Comparison of ENCODE assay signal across 11 cellular contexts in the genomic region with DNA sequence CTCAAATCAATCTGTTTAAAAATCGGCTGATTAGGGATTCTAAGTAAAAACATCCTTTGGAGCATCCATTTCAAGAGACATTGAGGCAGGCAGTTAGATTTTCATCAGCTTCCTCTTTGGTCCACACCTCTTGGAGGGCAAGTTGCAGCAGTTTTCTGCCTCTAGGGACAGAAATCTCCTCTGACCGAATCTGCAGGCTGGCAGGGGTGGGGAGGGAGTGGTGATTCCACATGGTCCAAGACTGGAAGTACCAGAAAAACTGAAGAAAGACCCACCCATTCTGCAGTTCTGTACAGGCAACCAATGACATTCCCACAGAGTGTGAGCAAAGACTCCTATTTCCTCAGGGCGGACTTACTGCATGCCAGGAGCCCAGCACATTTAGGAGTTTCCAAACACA. TPM values are rescaled to one million over a fixed set of nuclear protein-coding genes. Genes with fewer than 3 reads are reported as not detected.
DNase-seq lines count a peak whose midpoint lies in the region; ATAC-seq, FAIRE-seq and TF ChIP-seq lines count a peak whose summit lies in the region.
"Had no signal": no experiment of that assay in that cellular context is flagged by ENCODE, and none has a peak within 500 bp of the region (broad histone marks: within the 10 kb centered on the region; RNA-seq: fewer than 3 reads in every experiment).

No MANE protein-coding gene starts in this region.

- peak; percentile 52; the same call in 2 of the 3 replicates for ATAC-seq in HepG2
- no peak for ATAC-seq in right lobe of liver
- ATAC-seq in K562: peak; percentile 43; the same call in 2 of the 3 replicates
- no peak for ATAC-seq in HG02610 (IDR thresholded peaks at IDR 0.05; ENCODE audit: unreplicated experiment)

- H3K4me2 ChIP-seq in HepG2 (ENCODE audit: low read depth, low read length) (no peak overlapping the region), K562 (ENCODE audit: insufficient read depth, low read length) (no peak overlapping the region), MM.1S (ENCODE audit: low read depth, low read length) (no peak overlapping the region)

- 5% methylated on average over 3 of the region's 3 CpGs for WGBS in HepG2 (ENCODE audit: low lambda C conversion rate)
- whole genome bisulfite sequencing in right lobe of liver (ENCODE audit: insufficient coverage, low coverage, low lambda C conversion rate, missing lambda C conversion rate): 42% methylated on average over 3 of the region's 3 CpGs
- 10% methylated on average over 3 of the region's 3 CpGs for WGBS in K562 (ENCODE audit: insufficient coverage, low coverage, missing lambda C conversion rate)

- H3K4me3 ChIP-seq in HepG2 (replicated peaks in 1 of 3; ENCODE audit: insufficient read depth in 1 of 3, low read depth in 2 of 3, low read length in 3 of 3) (no peak overlapping the region), right lobe of liver (no peak overlapping the region), K562 (no peak overlapping the region), MM.1S (ENCODE audit: low read length) (no peak overlapping the region)
- H3K4me3 ChIP-seq: esophagus squamous epithelium had no signal

- TF ChIP-seq POLR2A in HepG2 (IDR thresholded peaks at IDR 0.05; ENCODE audit: insufficient read depth in 1 of 2, low read depth in 2 of 2, low read length in 2 of 2) (no peak), right lobe of liver (IDR thresholded peaks at IDR 0.05) (no peak), K562 (conservative IDR thresholded peaks at IDR 0.05) (no peak), H54 (IDR thresholded peaks at IDR 0.05; ENCODE audit: low read depth, low read length) (no peak)

- in situ Hi-C loops in HepG2 (cut with HindIII; ENCODE audit: extremely low pct_ligation_motif_present, low pct_unique_long_range_greater_than_20kb) (no loop called here), K562 (cut with MboI) (no loop called here)

- no peaks in the 10 kb centered on the region for H4K20me1 ChIP-seq in HepG2 (ENCODE audit: insufficient read depth, low read length)
- H4K20me1 ChIP-seq in K562 (replicated peaks; ENCODE audit: control insufficient read depth, insufficient read depth, low read length): no peaks in the 10 kb centered on the region
- no peaks in the 10 kb centered on the region for H4K20me1 ChIP-seq in MM.1S (ENCODE audit: insufficient read depth, low read length)

- intact Hi-C loops in HepG2 (cut with micrococcal nuclease; ENCODE audit: unreplicated experiment) (no loop called here), right lobe of liver (cut with DNase I) (no loop called here), K562 (cut with micrococcal nuclease) (no loop called here)

- H3K79me2 ChIP-seq in HepG2 (ENCODE audit: insufficient read depth, low read length): no peaks in the 10 kb centered on the region
- no peaks in the 10 kb centered on the region for H3K79me2 ChIP-seq in K562 (ENCODE audit: control insufficient read depth, insufficient read depth, low read length)
- no peaks in the 10 kb centered on the region for H3K79me2 ChIP-seq in MM.1S (ENCODE audit: low read length)

- POLR2A ChIA-PET in HepG2 (lab: Yijun Ruan, JAX) (no interaction called here), K562 (lab: Yijun Ruan, JAX) (no interaction called here)

- no peak for FAIRE-seq in HepG2 (lab: Jason Lieb, UNC)
- FAIRE-seq in K562 (lab: Jason Lieb, UNC): no peak
- FAIRE-seq in H54 (lab: Jason Lieb, UNC): no peak

- H2AFZ ChIP-seq in HepG2 (ENCODE audit: low read length) (no peak overlapping the region), K562 (ENCODE audit: low read depth, low read length) (no peak overlapping the region), MM.1S (ENCODE audit: low read length) (no peak overlapping the region)

- H3K9ac ChIP-seq in HepG2 (ENCODE audit: insufficient read depth, low read depth, low read length) (no peak overlapping the region), K562 (ENCODE audit: insufficient read depth in 1 of 2, low read depth in 2 of 2, low read length in 2 of 2) (no peak overlapping the region), MM.1S (ENCODE audit: low read length) (no peak overlapping the region)

- TF ChIP-seq EP300 in HepG2 (IDR thresholded peaks at IDR 0.05; ENCODE audit: low read depth in 2 of 2, low read length in 2 of 2) (no peak), HepG2 (CRISPR knock-in tag; IDR thresholded peaks at IDR 0.05; ENCODE audit: borderline replicate concordance) (no peak), K562 (IDR thresholded peaks at IDR 0.05; ENCODE audit: low read length) (no peak)

- H3K9me1 ChIP-seq in K562 (ENCODE audit: control insufficient read depth, insufficient read depth, low read length): no peaks in the 10 kb centered on the region

- H3K4me1 ChIP-seq in HepG2 (ENCODE audit: insufficient read depth, low read length) (peaks cover 31% of the 10 kb centered on the region), right lobe of liver (no peaks in the 10 kb centered on the region), K562 (replicated peaks in 1 of 2; ENCODE audit: control insufficient read depth in 2 of 2, insufficient read depth in 2 of 2, low read length in 2 of 2) (no peaks in the 10 kb centered on the region; a peak in 1 of 5 replicates), MM.1S (ENCODE audit: low read length) (peaks cover 4% of the 10 kb centered on the region; the same call in 1 of the 2 replicates)

- TF ChIP-seq CTCF in HepG2 (CRISPR knock-in tag; IDR thresholded peaks at IDR 0.05): no peak
- no peak for TF ChIP-seq CTCF in right lobe of liver (IDR thresholded peaks at IDR 0.05)
- no peak for TF ChIP-seq CTCF in K562 (IDR thresholded peaks at IDR 0.05 in 2 of 3, conservative IDR thresholded peaks at IDR 0.05 in 1 of 3; ENCODE audit: insufficient read depth in 2 of 3, low read depth in 1 of 3, low read length in 3 of 3)
- no peak for TF ChIP-seq CTCF in MM.1S (IDR thresholded peaks at IDR 0.05; ENCODE audit: low read length)

- H3K27ac ChIP-seq in HepG2 (ENCODE audit: extremely low read length, insufficient read depth, low read length) (no peak overlapping the region), right lobe of liver (no peak overlapping the region), K562 (ENCODE audit: extremely low read depth, low read depth, low read length) (no peak overlapping the region), MM.1S (ENCODE audit: low read length) (no peak overlapping the region)

- BruUV-seq in HepG2 (replicated peaks; lab: Mats Ljungman, UMichigan): no TSS peak
- no TSS peak for BruUV-seq in K562 (replicated peaks; lab: Mats Ljungman, UMichigan)

- no peaks in the 10 kb centered on the region for H3K9me3 ChIP-seq in HepG2 (ENCODE audit: low read length)
- no peaks in the 10 kb centered on the region for H3K9me3 ChIP-seq in right lobe of liver
- no peaks in the 10 kb centered on the region for H3K9me3 ChIP-seq in K562 (replicated peaks; ENCODE audit: control insufficient read depth, insufficient read depth, low read depth, low read length)
- H3K9me3 ChIP-seq in MM.1S (replicated peaks; ENCODE audit: insufficient read depth, low read length): no peaks in the 10 kb centered on the region
- H3K9me3 ChIP-seq: esophagus squamous epithelium had no signal

- H3F3A ChIP-seq in MM.1S (ENCODE audit: insufficient read depth, low read length): no peaks in the 10 kb centered on the region

- H3K27me3 ChIP-seq in HepG2 (ENCODE audit: control insufficient read depth in 1 of 2, insufficient read depth in 2 of 2, low read length in 2 of 2): peaks cover 0 to 3% of the 10 kb centered on the region in 2 experiments; a peak in 1 of 5 replicates
- no peaks in the 10 kb centered on the region for H3K27me3 ChIP-seq in right lobe of liver
- no peaks in the 10 kb centered on the region for H3K27me3 ChIP-seq in K562 (ENCODE audit: control insufficient read depth in 2 of 2, insufficient read depth in 2 of 2, low read length in 2 of 2)
- H3K27me3 ChIP-seq in MM.1S (replicated peaks; ENCODE audit: insufficient read depth, low read length): no peaks in the 10 kb centered on the region
- H3K27me3 ChIP-seq: esophagus squamous epithelium had no signal

- H3K36me3 ChIP-seq in HepG2 (replicated peaks in 1 of 2; ENCODE audit: control insufficient read depth in 1 of 2, insufficient read depth in 2 of 2, low read length in 2 of 2) (no peaks in the 10 kb centered on the region), right lobe of liver (no peaks in the 10 kb centered on the region), K562 (ENCODE audit: control insufficient read depth, insufficient read depth, low read length) (no peaks in the 10 kb centered on the region), MM.1S (replicated peaks; ENCODE audit: insufficient read depth, low read length) (no peaks in the 10 kb centered on the region)
- H3K36me3 ChIP-seq: esophagus squamous epithelium had no signal

- CTCF ChIA-PET in HepG2 (lab: Yijun Ruan, JAX; ENCODE audit: low intra/inter-chr PET ratio, low total read pairs) (no interaction called here), K562 (lab: Yijun Ruan, JAX; ENCODE audit: low intra/inter-chr PET ratio) (no interaction called here)

- H3K9me2 ChIP-seq in MM.1S (replicated peaks; ENCODE audit: insufficient read depth, low read length): no peaks in the 10 kb centered on the region

- TF ChIP-seq RAD21 in HepG2 (CRISPR knock-in tag; IDR thresholded peaks at IDR 0.05) (no peak), K562 (CRISPR knock-in tag; conservative IDR thresholded peaks at IDR 0.05 in 1 of 2, IDR thresholded peaks at IDR 0.05 in 1 of 2) (no peak)

- DNase-seq in HepG2 (ENCODE audit: low spot score) (no peak), right lobe of liver (no peak), K562 (ENCODE audit: extremely low read depth in 1 of 4, low spot score in 3 of 4) (no peak), iPS-NIHi11 (ENCODE audit: low spot score) (peak; percentile 77), H54 (ENCODE audit: insufficient read length, low spot score) (no peak), DMS53 (lab: John Stamatoyannopoulos, UW) (no peak), MM.1S (no peak)
- DNase-seq: AML-193, esophagus squamous epithelium, NCI-H2081 had no signal

RNA-seq across cellular contexts. Expression of a gene that starts 29.0 kb away (rescaled TPM):
- total RNA-seq in HepG2 (2016; rRNA removed; fragmentation: Illumina TruSeq; extraction: Trizol): 1.1 and 2.0 TPM in 2 replicates
- total RNA-seq in HepG2 (2016; cell fraction: cytosol; rRNA removed; fragmentation: Illumina TruSeq; extraction: Trizol; ENCODE audit: low read depth): 0.18 and 0.30 TPM in 2 replicates
- 1.0 and 1.9 TPM in 2 replicates for total RNA-seq in HepG2 (2016; cell fraction: insoluble cytoplasmic fraction; rRNA removed; fragmentation: Illumina TruSeq; extraction: Trizol)
- total RNA-seq in HepG2 (2016; cell fraction: membrane; rRNA removed; fragmentation: Illumina TruSeq; extraction: Trizol): 0.80 and 0.90 TPM in 2 replicates
- total RNA-seq in HepG2 (2016; cell fraction: nucleus; rRNA removed; fragmentation: Illumina TruSeq; extraction: Trizol): 1.7 and 1.9 TPM in 2 replicates
- polyA plus RNA-seq in HepG2 (2011; rRNA removed): 0.50 and 0.52 TPM in 2 replicates
- 0.40 and 0.44 TPM in 2 replicates for polyA plus RNA-seq in HepG2 (2011; cell fraction: cytosol; rRNA removed)
- 0.58 and 0.78 TPM in 2 replicates for polyA plus RNA-seq in HepG2 (2011; cell fraction: nucleus; rRNA removed)
- polyA plus RNA-seq in HepG2 (2012): 2.3 and 3.4 TPM in 2 replicates
- 0.40 and 0.57 TPM in 2 replicates for polyA plus RNA-seq in HepG2 (2016; cell fraction: cytosol; fragmentation: Illumina TruSeq; extraction: Trizol; ENCODE audit: low read depth)
- 1.9 and 2.0 TPM in 2 replicates for polyA plus RNA-seq in HepG2 (2016; cell fraction: insoluble cytoplasmic fraction; fragmentation: Illumina TruSeq; extraction: Trizol; ENCODE audit: low read depth)
- 1.1 and 1.7 TPM in 2 replicates for polyA plus RNA-seq in HepG2 (2016; cell fraction: membrane; fragmentation: Illumina TruSeq; extraction: Trizol; ENCODE audit: low read depth)
- polyA plus RNA-seq in HepG2 (2016; cell fraction: nucleus; fragmentation: Illumina TruSeq; extraction: Trizol; ENCODE audit: insufficient read depth, low read depth): 4.0 and 4.8 TPM in 2 replicates
- polyA minus RNA-seq in HepG2 (2011; rRNA and poly(A)+ RNA removed; ENCODE audit: low replicate concordance): 0.14 and 0.47 TPM in 2 replicates
- 0.49 TPM in 1 of 2 replicates, not detected in the other for polyA minus RNA-seq in HepG2 (2011; cell fraction: cytosol; rRNA and poly(A)+ RNA removed)
- polyA minus RNA-seq in HepG2 (2011; cell fraction: nucleus; rRNA and poly(A)+ RNA removed): 1.2 and 1.4 TPM in 2 replicates
- total RNA-seq in right lobe of liver: under 1 TPM in 5 of 6 experiments, not detected in 1; 0.10 to 0.55 (median 0.20) TPM
- 2.4 and 3.3 TPM in 2 replicates for total RNA-seq in K562 (2011; cell fraction: chromatin; rRNA removed; ENCODE audit: low replicate concordance)
- 1.4 and 2.3 TPM in 2 replicates for total RNA-seq in K562 (2011; cell fraction: nucleolus; rRNA removed)
- 3.1 and 3.2 TPM in 2 replicates for total RNA-seq in K562 (2011; cell fraction: nucleoplasm; rRNA removed)
- total RNA-seq in K562 (2014; rRNA removed): 1.6 and 2.5 TPM in 2 replicates
- total RNA-seq in K562 (2014; rRNA removed; fragmentation: Illumina TruSeq; extraction: Trizol): 1.3 and 1.7 TPM in 2 replicates
- total RNA-seq in K562 (2015; rRNA removed; fragmentation: Illumina TruSeq; extraction: Trizol): 1.4 and 1.5 TPM in 2 replicates
- 3.0 TPM in 2 replicates for total RNA-seq in K562 (2021)
- 0.84 and 0.91 TPM in 2 replicates for polyA plus RNA-seq in K562 (2011; rRNA removed)
- 0.66 and 1.0 TPM in 2 replicates for polyA plus RNA-seq in K562 (2011; cell fraction: cytosol; rRNA removed)
- polyA plus RNA-seq in K562 (2011; cell fraction: nucleus; rRNA removed): 1.2 and 1.5 TPM in 2 replicates
- 3.5 and 3.7 TPM in 2 replicates for polyA plus RNA-seq in K562 (2012)
- polyA plus RNA-seq in K562 (2014; fragmentation: Illumina TruSeq; extraction: Trizol): 1.8 and 2.0 TPM in 2 replicates
- under 1 TPM; 0.58 to 0.78 TPM for polyA plus RNA-seq in K562 (2014; fragmentation: Nextera tagmentation; extraction: Ambion mirVana)
- polyA plus RNA-seq in K562 (2014; rRNA removed): 2.2 and 2.4 TPM in 2 replicates
- polyA minus RNA-seq in K562 (2011; rRNA and poly(A)+ RNA removed): 0.45 and 0.46 TPM in 2 replicates
- polyA minus RNA-seq in K562 (2011; cell fraction: cytosol; rRNA and poly(A)+ RNA removed): 0.38 and 0.82 TPM in 2 replicates
- polyA minus RNA-seq in K562 (2011; cell fraction: nucleus; rRNA and poly(A)+ RNA removed): 0.94 and 2.0 TPM in 2 replicates

RNA-seq across cellular contexts. Expression of a gene that starts 43.3 kb away (rescaled TPM):
- 31.6 and 38.6 TPM in 2 replicates for total RNA-seq in HepG2 (2016; rRNA removed; fragmentation: Illumina TruSeq; extraction: Trizol)
- 8.0 and 9.2 TPM in 2 replicates for total RNA-seq in HepG2 (2016; cell fraction: cytosol; rRNA removed; fragmentation: Illumina TruSeq; extraction: Trizol; ENCODE audit: low read depth)
- total RNA-seq in HepG2 (2016; cell fraction: insoluble cytoplasmic fraction; rRNA removed; fragmentation: Illumina TruSeq; extraction: Trizol): 31.4 and 36.8 TPM in 2 replicates
- 8.3 and 9.6 TPM in 2 replicates for total RNA-seq in HepG2 (2016; cell fraction: membrane; rRNA removed; fragmentation: Illumina TruSeq; extraction: Trizol)
- total RNA-seq in HepG2 (2016; cell fraction: nucleus; rRNA removed; fragmentation: Illumina TruSeq; extraction: Trizol): 80.5 and 84.8 TPM in 2 replicates
- polyA plus RNA-seq in HepG2 (2011; rRNA removed): 54.1 and 69.5 TPM in 2 replicates
- polyA plus RNA-seq in HepG2 (2011; cell fraction: cytosol; rRNA removed): 5.2 and 8.6 TPM in 2 replicates
- 164 and 215 TPM in 2 replicates for polyA plus RNA-seq in HepG2 (2011; cell fraction: nucleus; rRNA removed)
- 40.0 and 44.5 TPM in 2 replicates for polyA plus RNA-seq in HepG2 (2012)
- 0.36 and 0.45 TPM in 2 replicates for polyA plus RNA-seq in HepG2 (2016; cell fraction: cytosol; fragmentation: Illumina TruSeq; extraction: Trizol; ENCODE audit: low read depth)
- 13.0 and 14.0 TPM in 2 replicates for polyA plus RNA-seq in HepG2 (2016; cell fraction: insoluble cytoplasmic fraction; fragmentation: Illumina TruSeq; extraction: Trizol; ENCODE audit: low read depth)
- polyA plus RNA-seq in HepG2 (2016; cell fraction: membrane; fragmentation: Illumina TruSeq; extraction: Trizol; ENCODE audit: low read depth): 1.2 and 1.5 TPM in 2 replicates
- 97.2 and 103 TPM in 2 replicates for polyA plus RNA-seq in HepG2 (2016; cell fraction: nucleus; fragmentation: Illumina TruSeq; extraction: Trizol; ENCODE audit: insufficient read depth, low read depth)
- 26.6 and 41.6 TPM in 2 replicates for polyA minus RNA-seq in HepG2 (2011; rRNA and poly(A)+ RNA removed; ENCODE audit: low replicate concordance)
- polyA minus RNA-seq in HepG2 (2011; cell fraction: cytosol; rRNA and poly(A)+ RNA removed): 18.0 and 18.8 TPM in 2 replicates
- polyA minus RNA-seq in HepG2 (2011; cell fraction: nucleus; rRNA and poly(A)+ RNA removed): 224 and 265 TPM in 2 replicates
- total RNA-seq in right lobe of liver: 10 to 100 TPM; 13.4 to 20.3 (median 17.4) TPM
- 60.1 and 247 TPM in 2 replicates for total RNA-seq in K562 (2011; cell fraction: chromatin; rRNA removed; ENCODE audit: low replicate concordance)
- 31.5 and 53.6 TPM in 2 replicates for total RNA-seq in K562 (2011; cell fraction: nucleolus; rRNA removed)
- total RNA-seq in K562 (2011; cell fraction: nucleoplasm; rRNA removed): 61.0 and 72.3 TPM in 2 replicates
- 23.6 and 26.3 TPM in 2 replicates for total RNA-seq in K562 (2014; rRNA removed)
- 38.8 and 43.3 TPM in 2 replicates for total RNA-seq in K562 (2014; rRNA removed; fragmentation: Illumina TruSeq; extraction: Trizol)
- 36.6 and 39.3 TPM in 2 replicates for total RNA-seq in K562 (2015; rRNA removed; fragmentation: Illumina TruSeq; extraction: Trizol)
- total RNA-seq in K562 (2021): 28.8 and 30.5 TPM in 2 replicates
- 70.7 and 86.7 TPM in 2 replicates for polyA plus RNA-seq in K562 (2011; rRNA removed)
- 6.4 and 18.1 TPM in 2 replicates for polyA plus RNA-seq in K562 (2011; cell fraction: cytosol; rRNA removed)
- polyA plus RNA-seq in K562 (2011; cell fraction: nucleus; rRNA removed): 204 and 470 TPM in 2 replicates
- polyA plus RNA-seq in K562 (2012): 17.4 and 43.5 TPM in 2 replicates
- 24.5 and 26.7 TPM in 2 replicates for polyA plus RNA-seq in K562 (2014; fragmentation: Illumina TruSeq; extraction: Trizol)
- polyA plus RNA-seq in K562 (2014; fragmentation: Nextera tagmentation; extraction: Ambion mirVana): 1 to 10 TPM; 6.6 to 9.7 TPM
- polyA plus RNA-seq in K562 (2014; rRNA removed): 32.0 and 39.5 TPM in 2 replicates
- polyA minus RNA-seq in K562 (2011; rRNA and poly(A)+ RNA removed): 100.0 and 114 TPM in 2 replicates
- 19.3 and 23.9 TPM in 2 replicates for polyA minus RNA-seq in K562 (2011; cell fraction: cytosol; rRNA and poly(A)+ RNA removed)
- polyA minus RNA-seq in K562 (2011; cell fraction: nucleus; rRNA and poly(A)+ RNA removed): 87.2 and 200 TPM in 2 replicates

Comparison
In these comparisons a context has a peak if more than half of its experiments do, and no peak if none do; other contexts are left out.
1. ATAC-seq: peak in HepG2 (single experiment) and K562 (single experiment); none in right lobe of liver (0 of 4) and HG02610 (single experiment).